In the genomic region with DNA sequence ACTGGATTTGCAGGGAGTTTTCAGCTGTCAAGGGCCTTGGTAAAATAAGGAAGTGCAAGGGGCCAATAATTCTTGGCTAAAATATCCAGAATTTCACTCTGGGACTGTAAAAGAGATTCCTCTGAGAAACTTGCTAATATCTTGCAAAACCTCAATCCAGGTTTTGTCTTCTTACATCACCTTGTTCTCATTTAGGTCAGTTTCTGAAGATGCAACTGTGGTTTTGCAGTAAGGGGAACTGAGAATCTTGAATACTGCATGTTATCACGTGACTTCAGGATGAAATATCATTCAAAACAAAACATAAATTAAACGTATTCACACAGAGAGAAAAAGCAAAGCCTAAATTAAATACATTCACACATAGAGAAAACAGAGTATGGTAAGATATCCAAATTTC, we compare ENCODE assay signal across 14 cellular contexts.
DNase-seq lines count a peak whose midpoint lies in the region; ATAC-seq and FAIRE-seq lines count a peak whose summit lies in the region.
"Had no signal": no experiment of that assay in that cellular context is flagged by ENCODE, and none has a peak within 500 bp of the region (broad histone marks: within the 10 kb centered on the region; RNA-seq: fewer than 3 reads in every experiment).

No MANE protein-coding gene starts in this region.

- H3K9me3 Mint-ChIP-seq in stimulated activated naive CD8-positive, alpha-beta T cell treated with anti-CD3 and anti-CD28 coated beads, Interleukin-15, amount 100 ng/mL, for 72 hours = no peaks in the 10 kb centered on the region
- H3K9me3 Mint-ChIP-seq: nephron had no signal

- H3K27me3 Mint-ChIP-seq in stimulated activated naive CD8-positive, alpha-beta T cell treated with anti-CD3 and anti-CD28 coated beads, Interleukin-15, amount 100 ng/mL, for 72 hours = no peaks in the 10 kb centered on the region

- H3K27ac Mint-ChIP-seq in stimulated activated naive CD8-positive, alpha-beta T cell treated with anti-CD3 and anti-CD28 coated beads, Interleukin-15, amount 100 ng/mL, for 72 hours = peak overlapping the region in 1 of 2 donors; percentile 21
- H3K27ac Mint-ChIP-seq: nephron had no signal

- DNase-seq in SIG-M5 treated with dmso at 0.1 percent for 504 hours (lab: John Stamatoyannopoulos, UW; ENCODE audit: unreplicated experiment) (peak; percentile 31), SIG-M5 (lab: John Stamatoyannopoulos, UW) (no peak), AML-193 (lab: John Stamatoyannopoulos, UW) (no peak), T1000 (lab: John Stamatoyannopoulos, UW) (no peak), HTR-8/SVneo (ENCODE audit: insufficient read length, low spot score) (no peak)
- no peak for DNase-seq in stimulated activated naive CD8-positive, alpha-beta T cell treated with anti-CD3 and anti-CD28 coated beads, Interleukin-15, amount 100 ng/mL, for 72 hours
- DNase-seq: activated naive CD4-positive, alpha-beta T cell treated with Interleukin-2 at 50 U/mL for 16 hours; effector CD4-positive, alpha-beta T cell; GDM1; NCI-H526; stimulated activated CD4-positive, alpha-beta T cell treated with anti-CD3 and anti-CD28 coated beads, Interleukin-2, amount 100 ng/mL, for 24 hours had no signal

- H3K4me3 Mint-ChIP-seq in stimulated activated naive CD8-positive, alpha-beta T cell treated with anti-CD3 and anti-CD28 coated beads, Interleukin-15, amount 100 ng/mL, for 72 hours = peak overlapping the region; percentile 10 to 46
- H3K4me3 Mint-ChIP-seq: nephron had no signal

- peaks cover 42% of the 10 kb centered on the region for H3K4me1 Mint-ChIP-seq in stimulated activated naive CD8-positive, alpha-beta T cell treated with anti-CD3 and anti-CD28 coated beads, Interleukin-15, amount 100 ng/mL, for 72 hours

- no peak for FAIRE-seq in HTR-8/SVneo (lab: Jason Lieb, UNC)

- peak; percentile 64 for ATAC-seq in HG02571 (IDR thresholded peaks at IDR 0.05; ENCODE audit: unreplicated experiment)
- ATAC-seq in HG03460 (IDR thresholded peaks at IDR 0.05; ENCODE audit: unreplicated experiment) = peak; percentile 50
- peak; percentile 71 for ATAC-seq in stimulated activated naive CD8-positive, alpha-beta T cell treated with anti-CD3 and anti-CD28 coated beads, Interleukin-15, amount 100 ng/mL, for 72 hours
